8 cellular contexts compared by ENCODE assay signal in the genomic region with DNA sequence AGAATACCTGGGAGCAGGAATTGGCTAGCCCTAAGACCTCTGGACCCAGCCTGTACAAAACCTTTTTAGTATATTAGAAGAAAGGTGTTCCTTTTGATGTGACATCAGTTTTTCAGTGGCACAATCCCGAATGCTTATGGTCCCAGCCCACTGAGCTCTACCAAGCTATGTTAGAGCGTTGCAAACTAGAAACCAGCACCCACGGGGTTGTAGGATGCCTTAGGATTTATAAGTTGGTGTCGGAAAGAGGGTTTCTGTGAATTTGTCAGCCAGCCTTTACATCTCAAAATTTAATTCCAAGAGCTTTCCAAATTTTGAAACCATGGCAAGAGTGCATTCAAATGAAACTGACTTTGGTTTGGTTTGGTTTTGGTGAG. TPM values are rescaled to one million over a fixed set of nuclear protein-coding genes. Genes with fewer than 3 reads are reported as not detected.
DNase-seq lines count a peak whose midpoint lies in the region; ATAC-seq and TF ChIP-seq lines count a peak whose summit lies in the region.

No MANE protein-coding gene starts in this region.

- peak; percentile 53 for DNase-seq in SKM-1 (lab: John Stamatoyannopoulos, UW; ENCODE audit: unreplicated experiment)
- DNase-seq in SKM-1 treated with dmso at 0.1 percent for 144 hours (lab: John Stamatoyannopoulos, UW; ENCODE audit: unreplicated experiment), result no peak
- DNase-seq in activated CD8-positive, alpha-beta T cell treated with anti-CD3 and anti-CD28 coated beads, Interleukin-2, amount 10 ng/mL, durations not matched to agents 7 days and 5 days, result no peak
- no peak for DNase-seq in stomach
- DNase-seq in NOMO-1 (lab: John Stamatoyannopoulos, UW; ENCODE audit: unreplicated experiment in 2 of 2), result no peak
- DNase-seq in GM03348 (ENCODE audit: low spot score), result no peak

- H3K4me3 ChIP-seq in iPS-15b (ENCODE audit: low read depth, low read length), result peak overlapping the region; percentile 73
- H3K4me3 ChIP-seq in stomach, result peak overlapping the region; percentile 65 to 95 (median 89)

- TF ChIP-seq POLR2A in stomach (IDR thresholded peaks at IDR 0.05), result no peak

- TF ChIP-seq EP300 in stomach (IDR thresholded peaks at IDR 0.05), result no peak

- peaks cover 5% of the 10 kb centered on the region for H3K27me3 Mint-ChIP-seq in activated CD8-positive, alpha-beta T cell treated with anti-CD3 and anti-CD28 coated beads, Interleukin-2, amount 10 ng/mL, durations not matched to agents 7 days and 5 days (ENCODE audit: low read depth)

- CTCF ChIA-PET in activated CD8-positive, alpha-beta T cell treated with anti-CD3 and anti-CD28 coated beads, Interleukin-2, amount 10 ng/mL, durations not matched to agents 7 days and 5 days (lab: Charles Lee), result interaction anchor here (0.6 to 1.5 kb wide), 5 partner anchors 43 to 143 kb away, joined by 3 to 10 read pairs (median 4); no protein-coding TSS in a partner anchor

- peak overlapping the region; percentile 89 for H3K4me3 Mint-ChIP-seq in activated CD8-positive, alpha-beta T cell treated with anti-CD3 and anti-CD28 coated beads, Interleukin-2, amount 10 ng/mL, durations not matched to agents 7 days and 5 days

- H3K27ac Mint-ChIP-seq in activated CD8-positive, alpha-beta T cell treated with anti-CD3 and anti-CD28 coated beads, Interleukin-2, amount 10 ng/mL, durations not matched to agents 7 days and 5 days, result no peak overlapping the region

- no peaks in the 10 kb centered on the region for H3K9me3 Mint-ChIP-seq in activated CD8-positive, alpha-beta T cell treated with anti-CD3 and anti-CD28 coated beads, Interleukin-2, amount 10 ng/mL, durations not matched to agents 7 days and 5 days (ENCODE audit: insufficient read depth)

- H3K27me3 ChIP-seq in iPS-15b (ENCODE audit: control insufficient read depth, insufficient read depth, low read length) (peaks cover 27% of the 10 kb centered on the region), stomach (no peaks in the 10 kb centered on the region)

- POLR2A ChIA-PET in activated CD8-positive, alpha-beta T cell treated with anti-CD3 and anti-CD28 coated beads, Interleukin-2, amount 10 ng/mL, durations not matched to agents 7 days and 5 days (lab: Charles Lee), result interaction anchor here (0.6 to 1.3 kb wide), 2 partner anchors 12 to 83 kb away, joined by 3 to 4 read pairs; no protein-coding TSS in a partner anchor

- TF ChIP-seq CTCF in stomach (IDR thresholded peaks at IDR 0.05), result no peak

- H3K36me3 ChIP-seq in iPS-15b (ENCODE audit: control insufficient read depth, insufficient read depth, low read length) (peaks cover 7% of the 10 kb centered on the region), stomach (peaks cover 0 to 13% (median 12%) of the 10 kb centered on the region in 4 donors)

- peaks cover 33% of the 10 kb centered on the region for H3K4me1 Mint-ChIP-seq in activated CD8-positive, alpha-beta T cell treated with anti-CD3 and anti-CD28 coated beads, Interleukin-2, amount 10 ng/mL, durations not matched to agents 7 days and 5 days (ENCODE audit: low read depth)

- WGBS in stomach, 5 donors, result 4 to 9% (median 4%) methylated on average over 4 of the region's 4 CpGs

- H3K36me3 Mint-ChIP-seq in activated CD8-positive, alpha-beta T cell treated with anti-CD3 and anti-CD28 coated beads, Interleukin-2, amount 10 ng/mL, durations not matched to agents 7 days and 5 days (ENCODE audit: low read depth), result peaks cover 18% of the 10 kb centered on the region

- ATAC-seq in HG03066 (IDR thresholded peaks at IDR 0.05; ENCODE audit: low read depth, unreplicated experiment), result peak; percentile 14
- no peak for ATAC-seq in activated CD8-positive, alpha-beta T cell treated with anti-CD3 and anti-CD28 coated beads, Interleukin-2, amount 10 ng/mL, durations not matched to agents 7 days and 5 days

- no peaks in the 10 kb centered on the region for H3K4me1 ChIP-seq in iPS-15b (ENCODE audit: control insufficient read depth, insufficient read depth, low read length)
- H3K4me1 ChIP-seq in stomach, result peaks cover 0 to 44% (median 25%) of the 10 kb centered on the region in 4 donors

- peak overlapping the region; percentile 90 to 94 (median 93) for H3K27ac ChIP-seq in stomach

- H3K9me3 ChIP-seq in iPS-15b (ENCODE audit: control insufficient read depth, insufficient read depth, low read length) (no peaks in the 10 kb centered on the region), stomach (no peaks in the 10 kb centered on the region)

- H3K9ac ChIP-seq in iPS-15b (ENCODE audit: low read depth, low read length), result peak overlapping the region; percentile 16

- intact Hi-C loops in stomach (cut with DNase I; ENCODE audit: low total_unique reads), result no loop called here

RNA-seq across cellular contexts. Expression of gene LMAN1, which starts 0.5 kb away (rescaled TPM):
- total RNA-seq in activated CD8-positive, alpha-beta T cell treated with anti-CD3 and anti-CD28 coated beads, Interleukin-2, amount 10 ng/mL, durations not matched to agents 7 days and 5 days, result 10 to 100 TPM; 57.2 to 59.1 TPM
- 100 to 1,000 TPM in 1 of 5 donors, 10 to 100 TPM in 4; 13.9 to 258 (median 44.2) TPM for total RNA-seq in stomach
- 10 to 100 TPM in 2 of 3 donors, 1 to 10 TPM in 1; 9.9 to 17.1 (median 14.6) TPM for polyA plus RNA-seq in stomach

RNA-seq across cellular contexts. Expression of gene CPLX4, which starts 41.1 kb away (rescaled TPM):
- total RNA-seq in activated CD8-positive, alpha-beta T cell treated with anti-CD3 and anti-CD28 coated beads, Interleukin-2, amount 10 ng/mL, durations not matched to agents 7 days and 5 days, result not detected
- total RNA-seq in stomach, result not detected
- polyA plus RNA-seq in stomach, result not detected
